ENCODE assay signal across 26 cellular contexts in genomic region chr15:69836526-69837230, GRCh38.
DNase-seq lines count a peak whose midpoint lies in the region; ATAC-seq, FAIRE-seq and TF ChIP-seq lines count a peak whose summit lies in the region.
"Had no signal": no experiment of that assay in that cellular context is flagged by ENCODE, and none has a peak within 500 bp of the region (broad histone marks: within the 10 kb centered on the region; RNA-seq: fewer than 3 reads in every experiment).

No MANE protein-coding gene starts in this region.

- H3K9me3 Mint-ChIP-seq in stimulated activated effector memory CD8-positive, alpha-beta T cell treated with anti-CD3 and anti-CD28 coated beads, Interleukin-12 subunit alpha, Interleukin-12 subunit beta, amount 100 ng/mL, for 72 hours = no peaks in the 10 kb centered on the region
- H3K9me3 Mint-ChIP-seq: CD4-positive, alpha-beta T cell; CD8-positive, alpha-beta memory T cell; H9 had no signal

- H3K36me3 ChIP-seq in bronchial epithelial cell (ENCODE audit: control insufficient read depth, insufficient read depth, low read length) = no peaks in the 10 kb centered on the region
- no peaks in the 10 kb centered on the region for H3K36me3 ChIP-seq in kidney (ENCODE audit: control insufficient read depth in 1 of 2, insufficient read depth in 2 of 2, low read length in 2 of 2)
- H3K36me3 ChIP-seq: BE2C; BLaER1 treated with 17β-estradiol and CSF1 and Interleukin-3, amounts not matched to agents 10 nM and 100 nM had no signal

- H3K4me1 Mint-ChIP-seq in stimulated activated effector memory CD8-positive, alpha-beta T cell treated with anti-CD3 and anti-CD28 coated beads, Interleukin-12 subunit alpha, Interleukin-12 subunit beta, amount 100 ng/mL, for 72 hours = peaks cover 15% of the 10 kb centered on the region
- H3K4me1 Mint-ChIP-seq: CD8-positive, alpha-beta memory T cell had no signal

- peak overlapping the region; percentile 62 for H3K27ac Mint-ChIP-seq in stimulated activated effector memory CD8-positive, alpha-beta T cell treated with anti-CD3 and anti-CD28 coated beads, Interleukin-12 subunit alpha, Interleukin-12 subunit beta, amount 100 ng/mL, for 72 hours
- H3K27ac Mint-ChIP-seq: CD4-positive, alpha-beta T cell; H9 had no signal

- H3K4me3 ChIP-seq in bronchial epithelial cell (ENCODE audit: low read depth, low read length) (no peak overlapping the region), kidney (ENCODE audit: low read length in 2 of 2) (no peak overlapping the region)
- H3K4me3 ChIP-seq: A549; BLaER1 treated with 17β-estradiol and CSF1 and Interleukin-3, amounts not matched to agents 10 nM and 100 nM; GM23248 had no signal

- DNase-seq in GM10248 (ENCODE audit: extremely low spot score) (no peak), bronchial epithelial cell (ENCODE audit: low read depth) (no peak), kidney (peak; percentile 36), NCI-H510A treated with DMSO at 0.1 percent for 48 hours (lab: John Stamatoyannopoulos, UW) (no peak), UCSD-AML1 (lab: John Stamatoyannopoulos, UW; ENCODE audit: unreplicated experiment) (no peak), DMS 273 treated with DMSO at 0.1 percent for 48 hours (lab: John Stamatoyannopoulos, UW) (no peak), A172 (ENCODE audit: low spot score) (no peak)
- no peak for DNase-seq in stimulated activated effector memory CD8-positive, alpha-beta T cell treated with anti-CD3 and anti-CD28 coated beads, Interleukin-12 subunit alpha, Interleukin-12 subunit beta, amount 100 ng/mL, for 72 hours (ENCODE audit: low spot score in 2 of 2)
- DNase-seq: ACHN; AML-193; BE2C; CD4-positive, alpha-beta T cell; CD8-positive, alpha-beta memory T cell; DMS53; DMS79 treated with DMSO at 0.1 percent for 48 hours; GF-D8; GM23248; H9 had no signal

- ATAC-seq in stimulated activated effector memory CD8-positive, alpha-beta T cell treated with anti-CD3 and anti-CD28 coated beads, Interleukin-12 subunit alpha, Interleukin-12 subunit beta, amount 100 ng/mL, for 72 hours = no peak
- ATAC-seq: HCT116 had no signal

- no peak overlapping the region for H3K9ac ChIP-seq in kidney (ENCODE audit: low read length in 2 of 2)
- H3K9ac ChIP-seq: BLaER1 treated with 17β-estradiol and CSF1 and Interleukin-3, amounts not matched to agents 10 nM and 100 nM; GM23248 had no signal

- H3K36me3 Mint-ChIP-seq in stimulated activated effector memory CD8-positive, alpha-beta T cell treated with anti-CD3 and anti-CD28 coated beads, Interleukin-12 subunit alpha, Interleukin-12 subunit beta, amount 100 ng/mL, for 72 hours = no peaks in the 10 kb centered on the region
- H3K36me3 Mint-ChIP-seq: CD14-positive monocyte; CD8-positive, alpha-beta memory T cell had no signal

- H3K4me1 ChIP-seq in kidney (ENCODE audit: control insufficient read depth in 1 of 2, insufficient read depth in 1 of 2, low read depth in 1 of 2, low read length in 2 of 2) = no peaks in the 10 kb centered on the region
- H3K4me1 ChIP-seq: A549 had no signal

- H3K27ac ChIP-seq in kidney (ENCODE audit: low read depth in 2 of 2, low read length in 2 of 2) = no peak overlapping the region
- H3K27ac ChIP-seq: 22Rv1; A549; BLaER1 treated with 17β-estradiol and CSF1 and Interleukin-3, amounts not matched to agents 10 nM and 100 nM; GM23248 had no signal

- TF ChIP-seq CTCF in GM10248 (IDR thresholded peaks at IDR 0.05; ENCODE audit: control extremely low read depth, extremely low read depth, low read depth, missing control alignments) (peak; percentile 2), bronchial epithelial cell (IDR thresholded peaks at IDR 0.05; ENCODE audit: insufficient read depth, low read length, severe bottlenecking) (no peak), kidney (IDR thresholded peaks at IDR 0.05; ENCODE audit: borderline replicate concordance, extremely low read depth, insufficient read depth) (no peak)

- intact Hi-C loops in kidney (cut with DNase I) = no loop called here

- POLR2A ChIA-PET in GM10248 (lab: Yijun Ruan, JAX) = interaction anchor here (0.6 kb wide), 1 partner anchor 326 kb away, joined by 5 read pairs; no protein-coding TSS in a partner anchor

- CTCF ChIA-PET in GM10248 (lab: Yijun Ruan, JAX) = interaction anchor here (1.3 kb wide), 1 partner anchor 12 kb away, joined by 4 read pairs; no protein-coding TSS in a partner anchor

- no peak overlapping the region for H3K4me3 Mint-ChIP-seq in stimulated activated effector memory CD8-positive, alpha-beta T cell treated with anti-CD3 and anti-CD28 coated beads, Interleukin-12 subunit alpha, Interleukin-12 subunit beta, amount 100 ng/mL, for 72 hours
- H3K4me3 Mint-ChIP-seq: CD14-positive monocyte; CD4-positive, alpha-beta T cell; CD8-positive, alpha-beta memory T cell; H9 had no signal

- FAIRE-seq in bronchial epithelial cell (lab: Jason Lieb, UNC) (peak; percentile 55), kidney (lab: Jason Lieb, UNC) (no peak)
- FAIRE-seq: A549, D721Med, GM12892, GM19239 had no signal

- H3K9me3 ChIP-seq in kidney (ENCODE audit: control insufficient read depth in 1 of 2, low read length in 2 of 2) = no peaks in the 10 kb centered on the region
- H3K9me3 ChIP-seq: A549; BE2C; BLaER1 treated with 17β-estradiol and CSF1 and Interleukin-3, amounts not matched to agents 10 nM and 100 nM had no signal

- peaks cover 2% of the 10 kb centered on the region for H3K27me3 ChIP-seq in bronchial epithelial cell (ENCODE audit: control insufficient read depth, insufficient read depth, low read length)
- H3K27me3 ChIP-seq: BE2C had no signal
